36 cellular contexts compared by ENCODE assay signal in the genomic region with DNA sequence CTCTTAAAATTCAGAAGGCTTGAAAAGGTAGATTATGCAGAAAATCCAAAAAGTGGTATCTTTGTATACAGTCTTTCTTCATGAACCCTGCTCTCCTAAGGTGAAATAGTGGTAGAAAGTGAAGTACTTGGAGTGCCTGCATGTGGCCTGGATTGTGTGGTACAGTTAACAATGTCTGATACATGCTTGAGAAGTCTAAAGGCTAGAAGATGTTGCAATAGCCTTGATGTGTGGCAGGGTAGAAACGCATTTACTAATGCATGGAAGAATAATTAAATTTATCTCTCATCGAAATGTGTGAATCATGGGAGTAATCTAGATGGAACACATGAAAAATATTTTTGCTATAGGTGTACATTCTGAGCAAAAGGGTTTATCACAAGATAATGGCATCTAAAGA.
"Had no signal": no experiment of that assay in that cellular context is flagged by ENCODE, and none has a peak within 500 bp of the region (broad histone marks: within the 10 kb centered on the region; RNA-seq: fewer than 3 reads in every experiment).

No MANE protein-coding gene starts in this region.

- H3K27ac ChIP-seq: brain microvascular endothelial cell, colonic mucosa, VCaP had no signal

- H3K9me3 ChIP-seq: colonic mucosa had no signal

- H3K27me3 ChIP-seq: brain microvascular endothelial cell, colonic mucosa had no signal

- ATAC-seq: activated CD8-positive, alpha-beta memory T cell treated with anti-CD3 and anti-CD28 coated beads, Interleukin-2, amount 10 ng/mL, durations not matched to agents 7 days and 5 days; activated naive CD8-positive, alpha-beta T cell treated with anti-CD3 and anti-CD28 coated beads, Interleukin-2, amount 50 U/mL, for 24 hours had no signal

- H3K36me3 ChIP-seq: brain microvascular endothelial cell, colonic mucosa had no signal

- H3K4me3 ChIP-seq: colonic mucosa had no signal

- H3K4me3 Mint-ChIP-seq: activated B cell treated with CpG ODN at 0.5 μM for 24 hours; activated CD4-positive, alpha-beta memory T cell treated with anti-CD3 and anti-CD28 coated beads for 36 hours; activated CD8-positive, alpha-beta memory T cell treated with anti-CD3 and anti-CD28 coated beads, Interleukin-2, amount 10 ng/mL, durations not matched to agents 7 days and 5 days; activated naive CD4-positive, alpha-beta T cell treated with anti-CD3 and anti-CD28 coated beads, Interleukin-2, amount 10 ng/mL, durations not matched to agents 7 days and 5 days; activated naive CD8-positive, alpha-beta T cell; activated naive CD8-positive, alpha-beta T cell treated with anti-CD3 and anti-CD28 coated beads, Interleukin-2, amount 50 U/mL, for 24 hours; T-helper 1 cell treated with Interleukin-12 subunit alpha and Interleukin-12 subunit beta and Interleukin-4 antibody, amounts not matched to agents 30 μg/mL and 1 μg/mL, for 36 hours; T-helper 2 cell treated with Interferon-gamma antibody and Interleukin-4, amounts not matched to agents 5 μg/mL and 100 μg/mL, for 36 hours had no signal

- H3K4me1 ChIP-seq: colonic mucosa had no signal

- H3K4me1 Mint-ChIP-seq: activated B cell treated with CpG ODN at 0.5 μM for 24 hours; activated CD8-positive, alpha-beta memory T cell treated with anti-CD3 and anti-CD28 coated beads, Interleukin-2, amount 10 ng/mL, durations not matched to agents 7 days and 5 days; activated naive CD4-positive, alpha-beta T cell treated with anti-CD3 and anti-CD28 coated beads, Interleukin-2, amount 10 ng/mL, durations not matched to agents 7 days and 5 days; activated naive CD8-positive, alpha-beta T cell treated with anti-CD3 and anti-CD28 coated beads, Interleukin-2, amount 50 U/mL, for 24 hours had no signal

- H3K27me3 Mint-ChIP-seq: activated B cell treated with CpG ODN at 0.5 μM for 24 hours; activated CD4-positive, alpha-beta memory T cell treated with anti-CD3 and anti-CD28 coated beads for 36 hours; activated CD8-positive, alpha-beta memory T cell treated with anti-CD3 and anti-CD28 coated beads, Interleukin-2, amount 10 ng/mL, durations not matched to agents 7 days and 5 days; activated naive CD4-positive, alpha-beta T cell treated with anti-CD3 and anti-CD28 coated beads, Interleukin-2, amount 10 ng/mL, durations not matched to agents 7 days and 5 days; activated naive CD8-positive, alpha-beta T cell; activated naive CD8-positive, alpha-beta T cell treated with anti-CD3 and anti-CD28 coated beads, Interleukin-2, amount 50 U/mL, for 24 hours had no signal

- H3K27ac Mint-ChIP-seq: activated B cell treated with CpG ODN at 0.5 μM for 24 hours; activated CD4-positive, alpha-beta memory T cell treated with anti-CD3 and anti-CD28 coated beads for 36 hours; activated CD8-positive, alpha-beta memory T cell treated with anti-CD3 and anti-CD28 coated beads, Interleukin-2, amount 10 ng/mL, durations not matched to agents 7 days and 5 days; activated naive CD4-positive, alpha-beta T cell treated with anti-CD3 and anti-CD28 coated beads, Interleukin-2, amount 10 ng/mL, durations not matched to agents 7 days and 5 days; activated naive CD8-positive, alpha-beta T cell; activated naive CD8-positive, alpha-beta T cell treated with anti-CD3 and anti-CD28 coated beads, Interleukin-2, amount 50 U/mL, for 24 hours; T-helper 1 cell treated with Interleukin-12 subunit alpha and Interleukin-12 subunit beta and Interleukin-4 antibody, amounts not matched to agents 30 μg/mL and 1 μg/mL, for 36 hours; T-helper 2 cell treated with Interferon-gamma antibody and Interleukin-4, amounts not matched to agents 5 μg/mL and 100 μg/mL, for 36 hours had no signal

- DNase-seq: activated B cell treated with CpG ODN at 0.5 μM for 24 hours; activated CD4-positive, alpha-beta memory T cell treated with anti-CD3 and anti-CD28 coated beads for 36 hours; activated CD4-positive, alpha-beta T cell treated with anti-CD3 and anti-CD28 coated beads for 4 hours; activated CD4-positive, alpha-beta T cell treated with anti-CD3 and anti-CD28 coated beads, Interleukin-2, amount 50 U/mL, for 1 hour; activated CD4-positive, CD25-positive, alpha-beta regulatory T cell treated with anti-CD3 and anti-CD28 coated beads, Interleukin-2, amount 50 U/mL, for 72 hours; activated CD8-positive, alpha-beta memory T cell treated with anti-CD3 and anti-CD28 coated beads for 24 hours; activated CD8-positive, alpha-beta memory T cell treated with anti-CD3 and anti-CD28 coated beads, Interleukin-2, amount 10 ng/mL, durations not matched to agents 7 days and 5 days; activated CD8-positive, alpha-beta memory T cell treated with anti-CD3 and anti-CD28 coated beads, Interleukin-2, amount 50 U/mL, for 48 hours; activated effector memory CD4-positive, alpha-beta T cell treated with Interleukin-2 at 50 U/mL for 16 hours; activated naive CD4-positive, alpha-beta T cell treated with anti-CD3 and anti-CD28 coated beads, Interleukin-2, amount 10 ng/mL, durations not matched to agents 7 days and 5 days; activated naive CD8-positive, alpha-beta T cell treated with anti-CD3 and anti-CD28 coated beads, Interleukin-2, amount 50 U/mL, for 24 hours; activated T-cell treated with anti-CD3 and anti-CD28 coated beads, Interleukin-2, amount 50 U/mL, for 48 hours; amniotic stem cell; aorta; brain microvascular endothelial cell; central memory CD4-positive, alpha-beta T cell; colonic mucosa; Kasumi-1; KG1; MM.1S; MV-4-11; NCI-H1092 treated with DMSO at 0.1 percent for 48 hours; NCI-H1417; NCI-H146; NCI-H187; NCI-H2029 treated with DMSO at 0.1 percent for 48 hours; NCI-H2107; NCI-H226; NCI-H446 treated with DMSO at 0.1 percent for 48 hours; NCI-H524; NK-92 treated with Interleukin-12 subunit alpha and Interleukin-12 subunit beta, amount 100 ng/mL, for 24 hours; Right ventricle myocardium superior had no signal

- H3K9me3 Mint-ChIP-seq: activated B cell treated with CpG ODN at 0.5 μM for 24 hours; activated CD4-positive, alpha-beta memory T cell treated with anti-CD3 and anti-CD28 coated beads for 36 hours; activated naive CD4-positive, alpha-beta T cell treated with anti-CD3 and anti-CD28 coated beads, Interleukin-2, amount 10 ng/mL, durations not matched to agents 7 days and 5 days; activated naive CD8-positive, alpha-beta T cell treated with anti-CD3 and anti-CD28 coated beads, Interleukin-2, amount 50 U/mL, for 24 hours; T-helper 1 cell treated with Interleukin-12 subunit alpha and Interleukin-12 subunit beta and Interleukin-4 antibody, amounts not matched to agents 30 μg/mL and 1 μg/mL, for 36 hours; T-helper 2 cell treated with Interferon-gamma antibody and Interleukin-4, amounts not matched to agents 5 μg/mL and 100 μg/mL, for 36 hours had no signal

- H3K36me3 Mint-ChIP-seq: activated CD4-positive, alpha-beta memory T cell treated with anti-CD3 and anti-CD28 coated beads for 36 hours; activated CD8-positive, alpha-beta memory T cell treated with anti-CD3 and anti-CD28 coated beads, Interleukin-2, amount 10 ng/mL, durations not matched to agents 7 days and 5 days; activated naive CD4-positive, alpha-beta T cell treated with anti-CD3 and anti-CD28 coated beads, Interleukin-2, amount 10 ng/mL, durations not matched to agents 7 days and 5 days; activated naive CD8-positive, alpha-beta T cell had no signal
